1 cellular context compared by ENCODE assay signal in genomic region chr10:14563359-14563758, GRCh38.
TF ChIP-seq lines count a peak whose summit lies in the region.

No MANE protein-coding gene starts in this region.

TF ChIP-seq in liver, 16 proteins besides CTCF, POLR2A, EP300 and RAD21 (continued from another document):
- TF ChIP-seq ATF3 (IDR thresholded peaks at IDR 0.05) (no peak), TAF1 (conservative IDR thresholded peaks at IDR 0.05) (no peak), NR2F2 (IDR thresholded peaks at IDR 0.05) (no peak), HNF4G (IDR thresholded peaks at IDR 0.05) (no peak), RXRA (IDR thresholded peaks at IDR 0.05) (no peak), SP1 (IDR thresholded peaks at IDR 0.05) (no peak)
- TF ChIP-seq, protein P1, sequence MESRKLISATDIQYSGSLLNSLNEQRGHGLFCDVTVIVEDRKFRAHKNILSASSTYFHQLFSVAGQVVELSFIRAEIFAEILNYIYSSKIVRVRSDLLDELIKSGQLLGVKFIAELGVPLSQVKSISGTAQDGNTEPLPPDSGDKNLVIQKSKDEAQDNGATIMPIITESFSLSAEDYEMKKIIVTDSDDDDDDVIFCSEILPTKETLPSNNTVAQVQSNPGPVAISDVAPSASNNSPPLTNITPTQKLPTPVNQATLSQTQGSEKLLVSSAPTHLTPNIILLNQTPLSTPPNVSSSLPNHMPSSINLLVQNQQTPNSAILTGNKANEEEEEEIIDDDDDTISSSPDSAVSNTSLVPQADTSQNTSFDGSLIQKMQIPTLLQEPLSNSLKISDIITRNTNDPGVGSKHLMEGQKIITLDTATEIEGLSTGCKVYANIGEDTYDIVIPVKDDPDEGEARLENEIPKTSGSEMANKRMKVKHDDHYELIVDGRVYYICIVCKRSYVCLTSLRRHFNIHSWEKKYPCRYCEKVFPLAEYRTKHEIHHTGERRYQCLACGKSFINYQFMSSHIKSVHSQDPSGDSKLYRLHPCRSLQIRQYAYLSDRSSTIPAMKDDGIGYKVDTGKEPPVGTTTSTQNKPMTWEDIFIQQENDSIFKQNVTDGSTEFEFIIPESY (IDR thresholded peaks at IDR 0.05): no peak
